8 cellular contexts compared by ENCODE assay signal in the genomic region with DNA sequence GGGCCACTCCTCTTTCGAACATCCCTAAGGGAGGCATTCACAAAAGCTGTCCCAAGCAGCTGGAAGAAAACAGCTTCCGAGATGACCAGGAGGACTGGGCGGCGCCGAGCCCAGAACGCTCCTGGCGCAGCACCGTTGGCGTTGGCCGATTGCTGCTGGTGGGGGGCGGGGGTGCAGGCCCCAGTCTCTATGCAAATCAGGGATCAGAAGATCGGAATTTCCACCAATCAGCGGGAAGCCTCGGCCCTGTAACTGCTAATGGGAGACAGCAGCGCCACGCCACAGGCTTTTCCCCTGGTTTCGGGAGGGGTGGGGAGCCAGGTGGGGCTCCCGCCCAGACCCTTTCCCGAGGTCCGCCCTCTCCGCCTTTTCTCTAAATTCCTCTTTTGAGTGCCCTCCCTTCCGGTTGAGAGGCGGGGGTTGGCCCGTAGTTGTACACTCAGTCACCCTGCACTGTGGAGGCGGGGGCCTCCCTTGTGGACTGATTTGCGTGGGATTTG. TPM values are rescaled to one million over a fixed set of nuclear protein-coding genes. Genes with fewer than 3 reads are reported as not detected.
DNase-seq lines count a peak whose midpoint lies in the region; ATAC-seq and TF ChIP-seq lines count a peak whose summit lies in the region.

No MANE protein-coding gene starts in this region.

- H3K9me3 ChIP-seq in heart right ventricle (no peaks in the 10 kb centered on the region), trophoblast cell (ENCODE audit: insufficient read depth, low read depth, low read length) (no peaks in the 10 kb centered on the region)

- H3K4me2 ChIP-seq in trophoblast cell (ENCODE audit: low read length) = peak overlapping the region; percentile 17

- H2BK5ac ChIP-seq in trophoblast cell (ENCODE audit: low read depth, low read length, poor library complexity) = no peak overlapping the region

- peaks cover 36% of the 10 kb centered on the region for H3K4me1 Mint-ChIP-seq in activated naive CD8-positive, alpha-beta T cell treated with anti-CD3 and anti-CD28 coated beads for 36 hours
- peaks cover 10 to 19% of the 10 kb centered on the region in 2 donors for H3K4me1 Mint-ChIP-seq in immature natural killer cell

- peaks cover 6% of the 10 kb centered on the region for H3K79me1 ChIP-seq in trophoblast cell (ENCODE audit: low read length)

- POLR2A ChIA-PET in GM10248 (lab: Yijun Ruan, JAX) = interaction anchor here (2.8 kb wide), 1 partner anchor 10 kb away, joined by 13 read pairs; a partner anchor contains a TSS

- H2BK120ac ChIP-seq in trophoblast cell (ENCODE audit: insufficient read depth, low read length, poor library complexity) = no peak overlapping the region

- H4K8ac ChIP-seq in trophoblast cell (ENCODE audit: low read depth, low read length) = peak overlapping the region; percentile 28

- H3K36me3 ChIP-seq in heart right ventricle (peaks cover 0 to 47% (median 12%) of the 10 kb centered on the region in 9 donors), trophoblast cell (ENCODE audit: control insufficient read depth in 1 of 2, insufficient read depth in 2 of 2, low read length in 2 of 2) (peaks cover 0 to 13% of the 10 kb centered on the region in 2 experiments)

- WGBS in heart right ventricle, 2 donors = 40 to 49% methylated on average over 26 of the region's 26 CpGs
- no CpG with 5 or more reads among the region's 26 CpGs for WGBS in trophoblast cell (ENCODE audit: extremely low coverage, insufficient coverage, insufficient read length)

- no peak overlapping the region for H3K9ac ChIP-seq in trophoblast cell (ENCODE audit: low read length)

- H4K91ac ChIP-seq in trophoblast cell (ENCODE audit: low read depth, low read length) = peak overlapping the region; percentile 15

- CTCF ChIA-PET in GM10248 (lab: Yijun Ruan, JAX) = interaction anchor here (0.9 to 3.9 kb wide), 2 partner anchors 11 to 14 kb away, joined by 4 to 22 read pairs; a partner anchor contains a TSS

- H3K4me3 Mint-ChIP-seq in activated naive CD8-positive, alpha-beta T cell treated with anti-CD3 and anti-CD28 coated beads for 36 hours = no peak overlapping the region
- H3K4me3 Mint-ChIP-seq in immature natural killer cell = no peak overlapping the region

- H2AFZ ChIP-seq in trophoblast cell (ENCODE audit: insufficient read depth, low read length, poor library complexity) = no peak overlapping the region

- no peaks in the 10 kb centered on the region for H3K9me3 Mint-ChIP-seq in activated naive CD8-positive, alpha-beta T cell treated with anti-CD3 and anti-CD28 coated beads for 36 hours
- H3K9me3 Mint-ChIP-seq in immature natural killer cell = no peaks in the 10 kb centered on the region

- no peak overlapping the region for H3K4ac ChIP-seq in trophoblast cell (ENCODE audit: low read depth, low read length)

- no peaks in the 10 kb centered on the region for H3K27me3 ChIP-seq in heart right ventricle
- no peaks in the 10 kb centered on the region for H3K27me3 ChIP-seq in trophoblast cell (ENCODE audit: insufficient read depth, low read length)

- H3K4me3 ChIP-seq in heart right ventricle = peak overlapping the region in 8 of 10 donors; percentile 7 to 45 (median 34)
- H3K4me3 ChIP-seq in trophoblast cell (ENCODE audit: low read depth, low read length) = no peak overlapping the region

- H4K12ac ChIP-seq in trophoblast cell (ENCODE audit: low read depth, low read length) = no peak overlapping the region

- H3K14ac ChIP-seq in trophoblast cell (ENCODE audit: low read length) = no peak overlapping the region

- peaks cover 34% of the 10 kb centered on the region for H3K36me3 Mint-ChIP-seq in activated naive CD8-positive, alpha-beta T cell treated with anti-CD3 and anti-CD28 coated beads for 36 hours
- peaks cover 21 to 37% (median 26%) of the 10 kb centered on the region in 3 donors for H3K36me3 Mint-ChIP-seq in immature natural killer cell

- ATAC-seq in heart right ventricle = peak; percentile 84 to 93 (median 88)
- ATAC-seq in GM21390 (IDR thresholded peaks at IDR 0.05; ENCODE audit: unreplicated experiment) = no peak

- peak overlapping the region; percentile 76 for H3K27ac Mint-ChIP-seq in activated naive CD8-positive, alpha-beta T cell treated with anti-CD3 and anti-CD28 coated beads for 36 hours
- no peak overlapping the region for H3K27ac Mint-ChIP-seq in immature natural killer cell

- no peak overlapping the region for H3K18ac ChIP-seq in trophoblast cell (ENCODE audit: low read length)

- H3K23ac ChIP-seq in trophoblast cell (ENCODE audit: low read length) = no peak overlapping the region

- peak; percentile 67 for DNase-seq in GM10248 (ENCODE audit: extremely low spot score)
- peak; percentile 92 for DNase-seq in HPDE6-E6E7 (ENCODE audit: extremely low spot score)
- DNase-seq in activated naive CD8-positive, alpha-beta T cell treated with anti-CD3 and anti-CD28 coated beads for 36 hours = no peak
- DNase-seq in heart right ventricle = peak; percentile 79 to 80
- DNase-seq in trophoblast cell = peak; percentile 44 to 48
- no peak for DNase-seq in NAMALWA (ENCODE audit: low spot score)
- DNase-seq in immature natural killer cell = no peak

- H3K27ac ChIP-seq in heart right ventricle (peak overlapping the region in 9 of 10 donors; percentile 44 to 79 (median 66)), trophoblast cell (ENCODE audit: low read depth, low read length) (peak overlapping the region; percentile 35)

- H2BK12ac ChIP-seq in trophoblast cell (ENCODE audit: low read length) = no peak overlapping the region

- TF ChIP-seq CTCF in GM10248 (IDR thresholded peaks at IDR 0.05; ENCODE audit: control extremely low read depth, extremely low read depth, low read depth, missing control alignments) = no peak
- TF ChIP-seq CTCF in heart right ventricle (IDR thresholded peaks at IDR 0.05) = no peak

- H3K79me2 ChIP-seq in trophoblast cell (ENCODE audit: control insufficient read depth, insufficient read depth, low read length, poor library complexity) = no peaks in the 10 kb centered on the region

- intact Hi-C loops in heart right ventricle (cut with DNase I) = no loop called here

- peaks cover 0 to 39% (median 22%) of the 10 kb centered on the region in 9 donors for H3K4me1 ChIP-seq in heart right ventricle
- peaks cover 16 to 23% of the 10 kb centered on the region in 2 experiments for H3K4me1 ChIP-seq in trophoblast cell (ENCODE audit: control insufficient read depth in 1 of 2, insufficient read depth in 2 of 2, low read length in 2 of 2)

- H2AK5ac ChIP-seq in trophoblast cell (ENCODE audit: low read length) = no peak overlapping the region

- H3K27me3 Mint-ChIP-seq in activated naive CD8-positive, alpha-beta T cell treated with anti-CD3 and anti-CD28 coated beads for 36 hours = no peaks in the 10 kb centered on the region
- peaks cover 0 to 3% (median 2%) of the 10 kb centered on the region in 3 donors for H3K27me3 Mint-ChIP-seq in immature natural killer cell (ENCODE audit: low read depth in 3 of 3)

RNA-seq across cellular contexts. Expression of gene HMCES, which starts 27.0 kb away (rescaled TPM):
- total RNA-seq in activated naive CD8-positive, alpha-beta T cell treated with anti-CD3 and anti-CD28 coated beads for 36 hours = 10 to 100 TPM; 83.6 to 83.7 TPM
- 10 to 100 TPM; 38.1 to 56.1 (median 44.5) TPM for total RNA-seq in heart right ventricle
- 10 to 100 TPM; 24.1 to 37.6 TPM for polyA plus RNA-seq in heart right ventricle
- polyA plus RNA-seq in trophoblast cell (2013) = 21.7 and 22.2 TPM in 2 replicates
- 100 to 1,000 TPM in 1 of 3 donors, 10 to 100 TPM in 2; 58.6 to 111 (median 78.1) TPM for polyA plus RNA-seq in immature natural killer cell

RNA-seq across cellular contexts. Expression of gene COPG1, which starts 56.2 kb away (rescaled TPM):
- 100 to 1,000 TPM; 128 to 132 TPM for total RNA-seq in activated naive CD8-positive, alpha-beta T cell treated with anti-CD3 and anti-CD28 coated beads for 36 hours
- 100 to 1,000 TPM in 4 of 10 donors, 10 to 100 TPM in 6; 79.5 to 113 (median 96.1) TPM for total RNA-seq in heart right ventricle
- polyA plus RNA-seq in heart right ventricle (100 to 1,000 TPM in 1 of 2 donors, 10 to 100 TPM in 1; 63.7 to 154 TPM), immature natural killer cell (100 to 1,000 TPM in 1 of 3 donors, 10 to 100 TPM in 2; 35.2 to 139 (median 64.6) TPM)
- polyA plus RNA-seq in trophoblast cell (2013) = 102 and 105 TPM in 2 replicates

Comparison
In these comparisons a context has a peak if more than half of its experiments do, and no peak if none do; other contexts are left out.
1. DNase-seq: peak in GM10248 (single experiment), HPDE6-E6E7 (single experiment), heart right ventricle (2 of 2) and trophoblast cell (2 of 2); none in activated naive CD8-positive, alpha-beta T cell treated with anti-CD3 and anti-CD28 coated beads for 36 hours (single experiment), NAMALWA (single experiment) and immature natural killer cell (0 of 3).